17 cellular contexts compared by ENCODE assay signal in the genomic region with DNA sequence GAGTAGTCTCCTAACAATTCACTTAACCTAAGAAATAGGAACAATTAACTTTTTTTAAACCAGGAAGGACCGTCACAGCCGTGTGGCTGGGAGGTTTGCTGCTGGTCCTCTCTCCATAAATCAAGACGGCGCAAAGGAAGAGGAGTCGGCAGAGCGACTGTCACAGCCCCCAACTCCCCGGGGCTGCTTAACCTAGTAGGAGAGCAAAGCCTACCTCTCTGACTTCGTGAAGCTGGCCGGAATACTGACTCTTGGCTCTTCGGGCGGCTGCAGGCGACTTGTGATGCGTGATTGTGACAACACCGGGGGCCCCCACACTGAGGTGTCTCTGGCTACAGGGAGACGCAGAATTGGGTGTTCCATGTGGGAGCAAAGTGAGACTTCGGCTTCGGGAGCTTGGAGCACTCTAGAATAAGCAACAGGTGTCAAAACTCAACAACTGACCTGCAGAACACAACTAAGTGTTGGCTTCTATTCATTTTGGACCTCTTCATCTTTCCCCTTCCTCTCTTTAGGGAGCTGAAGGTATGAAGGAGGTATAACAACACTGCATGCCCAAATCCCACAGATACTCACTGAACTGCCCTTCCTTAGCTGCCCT.
DNase-seq lines count a peak whose midpoint lies in the region; ATAC-seq and TF ChIP-seq lines count a peak whose summit lies in the region.
"Had no signal": no experiment of that assay in that cellular context is flagged by ENCODE, and none has a peak within 500 bp of the region (broad histone marks: within the 10 kb centered on the region; RNA-seq: fewer than 3 reads in every experiment).

No MANE protein-coding gene starts in this region.

- whole genome bisulfite sequencing in hepatocyte (ENCODE audit: low lambda C conversion rate, missing lambda C conversion rate), result 94% methylated on average over 17 of the region's 17 CpGs

- CTCF ChIA-PET in activated B cell treated with CpG ODN at 0.5 μM for 24 hours (lab: Charles Lee), result no interaction called here

- no peaks in the 10 kb centered on the region for H3K9me2 ChIP-seq in hepatocyte (replicated peaks; ENCODE audit: insufficient read depth)

- POLR2A ChIA-PET in activated B cell treated with CpG ODN at 0.5 μM for 24 hours (lab: Charles Lee), result no interaction called here

- no peaks in the 10 kb centered on the region for H3K27me3 Mint-ChIP-seq in activated naive CD8-positive, alpha-beta T cell
- H3K27me3 Mint-ChIP-seq in activated naive CD8-positive, alpha-beta T cell treated with anti-CD3 and anti-CD28 coated beads for 36 hours, result peaks cover 3% of the 10 kb centered on the region
- H3K27me3 Mint-ChIP-seq in activated B cell treated with CpG ODN at 0.5 μM for 24 hours, result no peaks in the 10 kb centered on the region
- H3K27me3 Mint-ChIP-seq in naive B cell, result no peaks in the 10 kb centered on the region

- no peak overlapping the region for H2AFZ ChIP-seq in hepatocyte

- H3K36me3 Mint-ChIP-seq in activated naive CD8-positive, alpha-beta T cell, result no peaks in the 10 kb centered on the region
- no peaks in the 10 kb centered on the region for H3K36me3 Mint-ChIP-seq in activated naive CD8-positive, alpha-beta T cell treated with anti-CD3 and anti-CD28 coated beads for 36 hours
- H3K36me3 Mint-ChIP-seq in activated B cell treated with CpG ODN at 0.5 μM for 24 hours (ENCODE audit: low read depth) (peaks cover 52% of the 10 kb centered on the region), naive B cell (peaks cover 9 to 21% of the 10 kb centered on the region in 2 donors)
- H3K36me3 Mint-ChIP-seq: CD4-positive, alpha-beta memory T cell had no signal

- no peak overlapping the region for H3K4me2 ChIP-seq in hepatocyte

- ATAC-seq in activated B cell treated with CpG ODN at 0.5 μM for 24 hours (ENCODE audit: low read depth) (no peak), naive B cell (ENCODE audit: low read depth in 2 of 2) (no peak), GM18498 (IDR thresholded peaks at IDR 0.05; ENCODE audit: unreplicated experiment) (no peak)
- ATAC-seq: GM12878, HepG2 had no signal

- TF ChIP-seq CTCF in activated B cell treated with CpG ODN at 0.5 μM for 24 hours (IDR thresholded peaks at IDR 0.05), result no peak
- TF ChIP-seq CTCF in hepatocyte (IDR thresholded peaks at IDR 0.05; ENCODE audit: poor library complexity), result no peak

- H3K27ac ChIP-seq in hepatocyte, result no peak overlapping the region

- H3K27ac Mint-ChIP-seq in activated naive CD8-positive, alpha-beta T cell, result no peak overlapping the region
- H3K27ac Mint-ChIP-seq in activated naive CD8-positive, alpha-beta T cell treated with anti-CD3 and anti-CD28 coated beads for 36 hours, result no peak overlapping the region
- H3K27ac Mint-ChIP-seq in activated B cell treated with CpG ODN at 0.5 μM for 24 hours (peak overlapping the region; percentile 68), naive B cell (peak overlapping the region; percentile 51 to 95 (median 80))
- H3K27ac Mint-ChIP-seq: CD4-positive, alpha-beta memory T cell; HFFc6 had no signal

- no peaks in the 10 kb centered on the region for H3K4me1 ChIP-seq in hepatocyte (ENCODE audit: insufficient read depth)
- H3K4me1 ChIP-seq: HAP-1 had no signal

- peaks cover 31% of the 10 kb centered on the region for H3K4me1 Mint-ChIP-seq in activated naive CD8-positive, alpha-beta T cell (ENCODE audit: low read depth)
- H3K4me1 Mint-ChIP-seq in activated naive CD8-positive, alpha-beta T cell treated with anti-CD3 and anti-CD28 coated beads for 36 hours, result peaks cover 10% of the 10 kb centered on the region
- H3K4me1 Mint-ChIP-seq in activated B cell treated with CpG ODN at 0.5 μM for 24 hours (peaks cover 40% of the 10 kb centered on the region), naive B cell (peaks cover 18 to 62% (median 34%) of the 10 kb centered on the region in 3 donors)
- H3K4me1 Mint-ChIP-seq: CD4-positive, alpha-beta memory T cell had no signal

- H3K27me3 ChIP-seq in hepatocyte, result no peaks in the 10 kb centered on the region

- DNase-seq in activated naive CD8-positive, alpha-beta T cell treated with anti-CD3 and anti-CD28 coated beads for 36 hours, result no peak
- no peak for DNase-seq in activated B cell treated with CpG ODN at 0.5 μM for 24 hours
- no peak for DNase-seq in naive B cell
- DNase-seq in cerebellar nuclear complex (lab: John Stamatoyannopoulos, UW), result no peak
- DNase-seq in hepatocyte (ENCODE audit: low spot score), result no peak
- DNase-seq in NCI-H446 (lab: John Stamatoyannopoulos, UW), result no peak
- DNase-seq: 8988T; C1 segment of cervical spinal cord; CD4-positive, alpha-beta memory T cell; DMS79; GOT3; HFFc6 had no signal

- intact Hi-C loops in activated B cell treated with CpG ODN at 0.5 μM for 24 hours (cut with micrococcal nuclease), result no loop called here

- H3K4me3 Mint-ChIP-seq in activated naive CD8-positive, alpha-beta T cell, result peak overlapping the region; percentile 2
- H3K4me3 Mint-ChIP-seq in activated naive CD8-positive, alpha-beta T cell treated with anti-CD3 and anti-CD28 coated beads for 36 hours, result no peak overlapping the region
- no peak overlapping the region for H3K4me3 Mint-ChIP-seq in activated B cell treated with CpG ODN at 0.5 μM for 24 hours
- no peak overlapping the region for H3K4me3 Mint-ChIP-seq in naive B cell
- H3K4me3 Mint-ChIP-seq: CD4-positive, alpha-beta memory T cell; HFFc6 had no signal

- H3K79me2 ChIP-seq in hepatocyte, result peaks cover 8% of the 10 kb centered on the region

- no peaks in the 10 kb centered on the region for H3K9me3 Mint-ChIP-seq in activated naive CD8-positive, alpha-beta T cell (ENCODE audit: low read depth)
- no peaks in the 10 kb centered on the region for H3K9me3 Mint-ChIP-seq in activated naive CD8-positive, alpha-beta T cell treated with anti-CD3 and anti-CD28 coated beads for 36 hours
- H3K9me3 Mint-ChIP-seq in activated B cell treated with CpG ODN at 0.5 μM for 24 hours (no peaks in the 10 kb centered on the region), naive B cell (no peaks in the 10 kb centered on the region)
- H3K9me3 Mint-ChIP-seq: HFFc6 had no signal

- H3K4me3 ChIP-seq in hepatocyte, result no peak overlapping the region
- H3K4me3 ChIP-seq: GM12878, HAP-1 had no signal

- no peaks in the 10 kb centered on the region for H4K20me1 ChIP-seq in hepatocyte (ENCODE audit: insufficient read depth, poor library complexity, severe bottlenecking)

- H3K9me3 ChIP-seq in hepatocyte (ENCODE audit: low read depth), result no peaks in the 10 kb centered on the region
- H3K9me3 ChIP-seq: HAP-1 had no signal

- H3K36me3 ChIP-seq in hepatocyte (replicated peaks; ENCODE audit: insufficient read depth, low read depth), result no peaks in the 10 kb centered on the region
- H3K36me3 ChIP-seq: HAP-1 had no signal

Comparison
In these comparisons a context has a peak if more than half of its experiments do, and no peak if none do; other contexts are left out.
1. H3K27ac Mint-ChIP-seq: peak in activated B cell treated with CpG ODN at 0.5 μM for 24 hours (single experiment) and naive B cell (6 of 6); none in activated naive CD8-positive, alpha-beta T cell (single experiment) and activated naive CD8-positive, alpha-beta T cell treated with anti-CD3 and anti-CD28 coated beads for 36 hours (single experiment).